15 cellular contexts compared by ENCODE assay signal in the genomic region with DNA sequence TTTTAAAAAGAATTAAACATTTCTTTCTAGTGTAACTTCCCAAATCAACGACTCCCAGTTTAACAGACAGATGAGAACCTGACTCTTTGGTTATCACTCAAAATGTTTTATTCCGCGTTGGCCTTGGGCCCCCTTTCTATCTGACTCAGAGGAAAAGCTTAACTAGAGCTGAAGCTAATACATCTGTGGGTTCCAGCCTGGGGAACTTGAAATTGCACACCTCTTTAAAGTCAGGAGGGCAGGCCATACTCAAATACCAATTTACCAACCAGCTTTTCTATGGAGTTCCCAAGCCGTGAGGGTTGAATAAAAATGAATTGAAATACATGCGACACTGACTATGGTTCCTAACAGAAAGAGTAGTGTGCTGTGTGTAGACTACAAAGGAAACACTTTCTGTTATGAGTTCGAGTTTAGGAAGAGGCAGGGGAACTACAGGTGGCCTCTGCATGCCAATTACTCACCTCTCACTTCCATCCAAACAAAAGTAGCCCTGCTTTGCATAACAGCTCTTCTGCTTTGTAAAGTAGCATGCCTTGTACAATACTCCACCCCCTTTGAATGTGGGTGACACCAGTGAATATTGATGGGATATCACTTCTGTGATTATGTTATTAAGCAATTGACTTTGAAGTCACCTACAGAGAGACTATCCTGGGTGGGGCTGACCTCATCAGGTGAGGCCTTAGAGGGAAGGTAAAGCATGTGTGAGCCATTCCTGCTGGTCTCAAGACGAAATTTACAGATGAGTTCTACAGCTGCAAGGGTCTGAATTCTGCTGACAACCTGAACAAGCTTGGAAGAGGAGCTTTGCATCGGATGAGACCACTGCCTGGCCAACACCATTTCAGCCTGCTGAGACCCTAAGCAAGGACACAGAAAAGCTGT.
A peak's percentile ranks its signal among the peaks of the same experiment; 100 is the strongest.
DNase-seq lines count a peak whose midpoint lies in the region; ATAC-seq, FAIRE-seq and TF ChIP-seq lines count a peak whose summit lies in the region.
"Had no signal": no experiment of that assay in that cellular context is flagged by ENCODE, and none has a peak within 500 bp of the region (broad histone marks: within the 10 kb centered on the region; RNA-seq: fewer than 3 reads in every experiment).

No MANE protein-coding gene starts in this region.

- no peaks in the 10 kb centered on the region; a peak in 1 of 5 replicates for H3K4me1 ChIP-seq in K562 (replicated peaks in 1 of 2; ENCODE audit: control insufficient read depth in 2 of 2, insufficient read depth in 2 of 2, low read length in 2 of 2)
- H3K4me1 ChIP-seq in thyroid gland = no peaks in the 10 kb centered on the region
- H3K4me1 ChIP-seq: parathyroid adenoma, Peyer's patch, upper lobe of right lung had no signal

- H3K27ac ChIP-seq in K562 (ENCODE audit: extremely low read depth, low read depth, low read length) (no peak overlapping the region), thyroid gland (no peak overlapping the region)
- H3K27ac ChIP-seq: parathyroid adenoma, Peyer's patch, upper lobe of right lung had no signal

- TF ChIP-seq CTCF in K562 (IDR thresholded peaks at IDR 0.05 in 2 of 3, conservative IDR thresholded peaks at IDR 0.05 in 1 of 3; ENCODE audit: insufficient read depth in 2 of 3, low read depth in 1 of 3, low read length in 3 of 3) (no peak), thyroid gland (IDR thresholded peaks at IDR 0.05) (no peak)

- no peak for FAIRE-seq in K562 (lab: Jason Lieb, UNC)
- FAIRE-seq: astrocyte had no signal

- TF ChIP-seq POLR2A in K562 (conservative IDR thresholded peaks at IDR 0.05) (no peak), thyroid gland (IDR thresholded peaks at IDR 0.05) (no peak)

- peak; percentile 95 for ATAC-seq in GM19023 (IDR thresholded peaks at IDR 0.05; ENCODE audit: unreplicated experiment)
- peak; percentile 95 for ATAC-seq in GM21576 (IDR thresholded peaks at IDR 0.05; ENCODE audit: unreplicated experiment)
- ATAC-seq in HG03103 (IDR thresholded peaks at IDR 0.05; ENCODE audit: low read depth, unreplicated experiment) = peak; percentile 97
- ATAC-seq in K562 = no peak
- ATAC-seq in GM19351 (IDR thresholded peaks at IDR 0.05; ENCODE audit: unreplicated experiment) = no peak
- ATAC-seq: activated CD4-positive, alpha-beta T cell treated with anti-CD3 and anti-CD28 coated beads for 36 hours; T-cell; upper lobe of right lung had no signal

- TF ChIP-seq RAD21 in K562 (CRISPR knock-in tag; conservative IDR thresholded peaks at IDR 0.05 in 1 of 2, IDR thresholded peaks at IDR 0.05 in 1 of 2) = no peak

- H3K79me2 ChIP-seq in K562 (ENCODE audit: control insufficient read depth, insufficient read depth, low read length) = no peaks in the 10 kb centered on the region
- H3K79me2 ChIP-seq: parathyroid adenoma had no signal

- H3K9me3 ChIP-seq in K562 (replicated peaks; ENCODE audit: control insufficient read depth, insufficient read depth, low read depth, low read length) (no peaks in the 10 kb centered on the region), thyroid gland (no peaks in the 10 kb centered on the region)
- H3K9me3 ChIP-seq: Peyer's patch, upper lobe of right lung had no signal

- intact Hi-C loops in K562 (cut with micrococcal nuclease) (no loop called here), thyroid gland (cut with DNase I) (no loop called here)

- H3K9me1 ChIP-seq in K562 (ENCODE audit: control insufficient read depth, insufficient read depth, low read length) = no peaks in the 10 kb centered on the region

- no peak overlapping the region for H2AFZ ChIP-seq in K562 (ENCODE audit: low read depth, low read length)
- H2AFZ ChIP-seq: parathyroid adenoma had no signal

- H3K36me3 ChIP-seq in K562 (ENCODE audit: control insufficient read depth, insufficient read depth, low read length) (peaks cover 78% of the 10 kb centered on the region), thyroid gland (peaks cover 23 to 37% of the 10 kb centered on the region in 2 donors)

- POLR2A ChIA-PET in K562 (lab: Yijun Ruan, JAX) = no interaction called here

- BruUV-seq in K562 (replicated peaks; lab: Mats Ljungman, UMichigan) = no TSS peak

- H3K27me3 ChIP-seq in K562 (ENCODE audit: control insufficient read depth in 2 of 2, insufficient read depth in 2 of 2, low read length in 2 of 2) (no peaks in the 10 kb centered on the region), thyroid gland (no peaks in the 10 kb centered on the region)
- H3K27me3 ChIP-seq: Peyer's patch, upper lobe of right lung had no signal

- H3K4me3 ChIP-seq in K562 (no peak overlapping the region), thyroid gland (replicated peaks in 1 of 3) (no peak overlapping the region)
- H3K4me3 ChIP-seq: Peyer's patch, upper lobe of right lung had no signal

- TF ChIP-seq EP300 in K562 (IDR thresholded peaks at IDR 0.05; ENCODE audit: low read length) = no peak

- CTCF ChIA-PET in K562 (lab: Yijun Ruan, JAX; ENCODE audit: low intra/inter-chr PET ratio) = no interaction called here

- no peak overlapping the region for H3K4me2 ChIP-seq in K562 (ENCODE audit: insufficient read depth, low read length)

- DNase-seq in K562 (ENCODE audit: extremely low read depth in 1 of 4, low spot score in 3 of 4) (no peak), thyroid gland (no peak), NCI-H1105 (lab: John Stamatoyannopoulos, UW) (no peak)
- DNase-seq in activated CD4-positive, alpha-beta T cell treated with anti-CD3 and anti-CD28 coated beads, Interleukin-2, amount 50 U/mL, for 4 hours = no peak
- DNase-seq: activated CD4-positive, alpha-beta T cell treated with anti-CD3 and anti-CD28 coated beads for 36 hours; effector CD8-positive, alpha-beta T cell; Peyer's patch; T-cell; upper lobe of right lung had no signal

- H4K20me1 ChIP-seq in K562 (replicated peaks; ENCODE audit: control insufficient read depth, insufficient read depth, low read length) = no peaks in the 10 kb centered on the region

- 83% methylated on average over 8 of the region's 8 CpGs for WGBS in K562 (ENCODE audit: insufficient coverage, low coverage, missing lambda C conversion rate)
- 89 to 94% methylated on average over 8 of the region's 8 CpGs for WGBS in thyroid gland, 2 donors

- in situ Hi-C loops in K562 (cut with MboI) = no loop called here

- H3K9ac ChIP-seq in K562 (ENCODE audit: insufficient read depth in 1 of 2, low read depth in 2 of 2, low read length in 2 of 2) = no peak overlapping the region
- H3K9ac ChIP-seq: parathyroid adenoma had no signal

TF ChIP-seq in K562, 482 proteins besides CTCF, POLR2A, EP300 and RAD21:
- TF ChIP-seq ZNF134 (CRISPR knock-in tag; conservative IDR thresholded peaks at IDR 0.05) (peak; percentile 85), SIX5 (IDR thresholded peaks at IDR 0.05; ENCODE audit: borderline replicate concordance in 1 of 2, insufficient read depth in 1 of 2, low read depth in 1 of 2, low read length in 2 of 2) (no peak), PTRF (tag; IDR thresholded peaks at IDR 0.05) (no peak)

Comparison
In these comparisons a context has a peak if more than half of its experiments do, and no peak if none do; other contexts are left out.
1. ATAC-seq: peak in GM19023 (single experiment), GM21576 (single experiment) and HG03103 (single experiment); none in K562 (single experiment) and GM19351 (single experiment).